Comparison of ENCODE assay signal across 2 cellular contexts in the genomic region with DNA sequence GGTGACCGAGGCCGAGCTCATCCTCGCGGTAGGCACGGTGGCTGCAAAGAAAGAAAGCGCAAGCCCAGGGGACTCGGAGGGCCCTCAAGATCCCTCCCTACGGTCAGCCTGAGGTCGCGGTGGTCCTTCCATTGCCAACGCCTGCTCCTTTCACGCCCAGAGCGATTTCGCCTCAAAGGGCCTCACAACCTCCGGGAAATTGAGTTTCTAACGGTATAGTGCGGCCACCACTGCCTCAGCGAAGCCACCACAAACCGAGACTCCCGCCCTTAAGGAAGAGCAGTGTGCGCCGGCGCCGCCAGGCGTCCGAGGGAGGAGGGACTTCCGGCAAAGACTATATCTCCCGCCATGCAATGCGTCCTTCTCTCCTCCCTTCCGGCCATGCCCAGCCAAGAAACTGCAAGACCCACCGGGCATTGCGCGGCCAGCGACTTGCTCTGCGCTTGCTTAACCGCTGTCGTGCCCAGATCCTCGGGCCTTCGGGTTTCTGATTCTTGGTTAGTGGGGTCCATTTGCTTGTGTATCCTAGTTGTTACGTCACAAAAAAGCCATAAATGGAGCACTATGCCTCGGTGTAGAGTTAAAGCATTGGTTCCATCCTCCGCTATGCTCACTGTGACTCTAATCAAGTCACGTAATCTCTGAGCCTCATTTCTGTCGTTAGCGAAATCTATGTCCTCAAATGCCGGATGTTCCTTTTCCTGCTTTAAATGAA.
A peak's percentile ranks its signal among the peaks of the same experiment; 100 is the strongest.
TF ChIP-seq lines count a peak whose summit lies in the region.

A gene with protein sequence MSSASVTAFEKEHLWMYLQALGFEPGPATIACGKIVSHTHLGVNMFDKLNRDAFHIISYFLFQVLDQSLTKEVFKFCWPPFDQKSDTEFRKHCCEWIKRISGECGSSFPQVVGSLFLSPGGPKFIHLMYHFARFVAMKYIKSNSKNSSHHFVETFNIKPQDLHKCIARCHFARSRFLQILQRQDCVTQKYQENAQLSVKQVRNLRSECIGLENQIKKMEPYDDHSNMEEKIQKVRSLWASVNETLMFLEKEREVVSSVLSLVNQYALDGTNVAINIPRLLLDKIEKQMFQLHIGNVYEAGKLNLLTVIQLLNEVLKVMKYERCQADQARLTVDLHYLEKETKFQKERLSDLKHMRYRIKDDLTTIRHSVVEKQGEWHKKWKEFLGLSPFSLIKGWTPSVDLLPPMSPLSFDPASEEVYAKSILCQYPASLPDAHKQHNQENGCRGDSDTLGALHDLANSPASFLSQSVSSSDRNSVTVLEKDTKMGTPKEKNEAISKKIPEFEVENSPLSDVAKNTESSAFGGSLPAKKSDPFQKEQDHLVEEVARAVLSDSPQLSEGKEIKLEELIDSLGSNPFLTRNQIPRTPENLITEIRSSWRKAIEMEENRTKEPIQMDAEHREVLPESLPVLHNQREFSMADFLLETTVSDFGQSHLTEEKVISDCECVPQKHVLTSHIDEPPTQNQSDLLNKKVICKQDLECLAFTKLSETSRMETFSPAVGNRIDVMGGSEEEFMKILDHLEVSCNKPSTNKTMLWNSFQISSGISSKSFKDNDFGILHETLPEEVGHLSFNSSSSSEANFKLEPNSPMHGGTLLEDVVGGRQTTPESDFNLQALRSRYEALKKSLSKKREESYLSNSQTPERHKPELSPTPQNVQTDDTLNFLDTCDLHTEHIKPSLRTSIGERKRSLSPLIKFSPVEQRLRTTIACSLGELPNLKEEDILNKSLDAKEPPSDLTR (minus strand): TSS at position 274 of the 715 bp plus-strand sequence. CDS start 253 bp downstream, at position 21.

TF ChIP-seq in HCT116, 20 proteins besides CTCF, POLR2A, EP300 and RAD21 (continued from another document):
- TF ChIP-seq, protein P1, sequence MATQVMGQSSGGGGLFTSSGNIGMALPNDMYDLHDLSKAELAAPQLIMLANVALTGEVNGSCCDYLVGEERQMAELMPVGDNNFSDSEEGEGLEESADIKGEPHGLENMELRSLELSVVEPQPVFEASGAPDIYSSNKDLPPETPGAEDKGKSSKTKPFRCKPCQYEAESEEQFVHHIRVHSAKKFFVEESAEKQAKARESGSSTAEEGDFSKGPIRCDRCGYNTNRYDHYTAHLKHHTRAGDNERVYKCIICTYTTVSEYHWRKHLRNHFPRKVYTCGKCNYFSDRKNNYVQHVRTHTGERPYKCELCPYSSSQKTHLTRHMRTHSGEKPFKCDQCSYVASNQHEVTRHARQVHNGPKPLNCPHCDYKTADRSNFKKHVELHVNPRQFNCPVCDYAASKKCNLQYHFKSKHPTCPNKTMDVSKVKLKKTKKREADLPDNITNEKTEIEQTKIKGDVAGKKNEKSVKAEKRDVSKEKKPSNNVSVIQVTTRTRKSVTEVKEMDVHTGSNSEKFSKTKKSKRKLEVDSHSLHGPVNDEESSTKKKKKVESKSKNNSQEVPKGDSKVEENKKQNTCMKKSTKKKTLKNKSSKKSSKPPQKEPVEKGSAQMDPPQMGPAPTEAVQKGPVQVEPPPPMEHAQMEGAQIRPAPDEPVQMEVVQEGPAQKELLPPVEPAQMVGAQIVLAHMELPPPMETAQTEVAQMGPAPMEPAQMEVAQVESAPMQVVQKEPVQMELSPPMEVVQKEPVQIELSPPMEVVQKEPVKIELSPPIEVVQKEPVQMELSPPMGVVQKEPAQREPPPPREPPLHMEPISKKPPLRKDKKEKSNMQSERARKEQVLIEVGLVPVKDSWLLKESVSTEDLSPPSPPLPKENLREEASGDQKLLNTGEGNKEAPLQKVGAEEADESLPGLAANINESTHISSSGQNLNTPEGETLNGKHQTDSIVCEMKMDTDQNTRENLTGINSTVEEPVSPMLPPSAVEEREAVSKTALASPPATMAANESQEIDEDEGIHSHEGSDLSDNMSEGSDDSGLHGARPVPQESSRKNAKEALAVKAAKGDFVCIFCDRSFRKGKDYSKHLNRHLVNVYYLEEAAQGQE (IDR thresholded peaks at IDR 0.05; ENCODE audit: low read depth): no peak
- peak; percentile 54 for TF ChIP-seq YY1 (IDR thresholded peaks at IDR 0.05; ENCODE audit: extremely low read depth, insufficient replicate concordance, low read depth, low read length)
- no peak for TF ChIP-seq ZNF274 (IDR thresholded peaks at IDR 0.05; ENCODE audit: low read depth, low read length)
- no peak for TF ChIP-seq EZH2 (IDR thresholded peaks at IDR 0.05)
- TF ChIP-seq POLR2AphosphoS5 (IDR thresholded peaks at IDR 0.05; ENCODE audit: low read depth, low read length): peak; percentile 96
- peak; percentile 61 for TF ChIP-seq ELF1 (IDR thresholded peaks at IDR 0.05; ENCODE audit: borderline replicate concordance, low read depth)
- TF ChIP-seq SRF (IDR thresholded peaks at IDR 0.05; ENCODE audit: low read depth): no peak
- peak; percentile 35 for TF ChIP-seq SIN3A (IDR thresholded peaks at IDR 0.05; ENCODE audit: low read depth)
- no peak for TF ChIP-seq JUND (IDR thresholded peaks at IDR 0.05)
- TF ChIP-seq ATF3 (IDR thresholded peaks at IDR 0.05): no peak
- TF ChIP-seq, protein P2, sequence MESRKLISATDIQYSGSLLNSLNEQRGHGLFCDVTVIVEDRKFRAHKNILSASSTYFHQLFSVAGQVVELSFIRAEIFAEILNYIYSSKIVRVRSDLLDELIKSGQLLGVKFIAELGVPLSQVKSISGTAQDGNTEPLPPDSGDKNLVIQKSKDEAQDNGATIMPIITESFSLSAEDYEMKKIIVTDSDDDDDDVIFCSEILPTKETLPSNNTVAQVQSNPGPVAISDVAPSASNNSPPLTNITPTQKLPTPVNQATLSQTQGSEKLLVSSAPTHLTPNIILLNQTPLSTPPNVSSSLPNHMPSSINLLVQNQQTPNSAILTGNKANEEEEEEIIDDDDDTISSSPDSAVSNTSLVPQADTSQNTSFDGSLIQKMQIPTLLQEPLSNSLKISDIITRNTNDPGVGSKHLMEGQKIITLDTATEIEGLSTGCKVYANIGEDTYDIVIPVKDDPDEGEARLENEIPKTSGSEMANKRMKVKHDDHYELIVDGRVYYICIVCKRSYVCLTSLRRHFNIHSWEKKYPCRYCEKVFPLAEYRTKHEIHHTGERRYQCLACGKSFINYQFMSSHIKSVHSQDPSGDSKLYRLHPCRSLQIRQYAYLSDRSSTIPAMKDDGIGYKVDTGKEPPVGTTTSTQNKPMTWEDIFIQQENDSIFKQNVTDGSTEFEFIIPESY (IDR thresholded peaks at IDR 0.05; ENCODE audit: extremely low read depth, insufficient replicate concordance, low read length): peak; percentile 58
- TF ChIP-seq CBX3 (IDR thresholded peaks at IDR 0.05; ENCODE audit: low read depth): peak; percentile 40; the same call in 1 of the 2 replicates
- no peak for TF ChIP-seq FOSL1 (IDR thresholded peaks at IDR 0.05; ENCODE audit: low read depth)
- peak; percentile 68 for TF ChIP-seq ZFX (IDR thresholded peaks at IDR 0.05)
- TF ChIP-seq, protein P3, sequence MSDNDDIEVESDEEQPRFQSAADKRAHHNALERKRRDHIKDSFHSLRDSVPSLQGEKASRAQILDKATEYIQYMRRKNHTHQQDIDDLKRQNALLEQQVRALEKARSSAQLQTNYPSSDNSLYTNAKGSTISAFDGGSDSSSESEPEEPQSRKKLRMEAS (IDR thresholded peaks at IDR 0.05): peak; percentile 63; the same call in 1 of the 2 replicates
- TF ChIP-seq CEBPB (IDR thresholded peaks at IDR 0.05; ENCODE audit: low read depth): no peak
- no peak; the same call in 1 of the 2 replicates for TF ChIP-seq SP1 (IDR thresholded peaks at IDR 0.05; ENCODE audit: low read depth)

TF ChIP-seq in neural cell, 6 proteins besides CTCF, POLR2A, EP300 and RAD21 (continued from another document):
- TF ChIP-seq MXI1 (conservative IDR thresholded peaks at IDR 0.05; ENCODE audit: poor library complexity, severe bottlenecking) (peak; percentile 97), SMC3 (conservative IDR thresholded peaks at IDR 0.05; ENCODE audit: poor library complexity) (peak; percentile 57)
